Comparison of ENCODE assay signal across 1 cellular context in genomic region chr22:37804886-37805857, GRCh38.
TF ChIP-seq lines count a peak whose summit lies in the region.

No MANE protein-coding gene starts in this region.

TF ChIP-seq in H1, 55 proteins besides CTCF, POLR2A, EP300 and RAD21:
- TF ChIP-seq TAF1 (IDR thresholded peaks at IDR 0.05; ENCODE audit: low read depth, low read length) (peak; percentile 91), CTBP2 (IDR thresholded peaks at IDR 0.05; ENCODE audit: borderline replicate concordance, insufficient read depth, insufficient read length, low read length) (no peak), CHD2 (IDR thresholded peaks at IDR 0.05; ENCODE audit: low read length) (no peak), KDM4A (IDR thresholded peaks at IDR 0.05; ENCODE audit: low read depth, low read length, severe bottlenecking) (peak; percentile 43), RNF2 (IDR thresholded peaks at IDR 0.05; ENCODE audit: borderline replicate concordance, low read depth, low read length, missing control alignments, poor library complexity, severe bottlenecking) (no peak), POLR2AphosphoS5 (IDR thresholded peaks at IDR 0.05; ENCODE audit: low read depth, low read length) (peak; percentile 97), ZNF274 (IDR thresholded peaks at IDR 0.05; ENCODE audit: borderline replicate concordance, extremely low read depth, low read length) (no peak), TAF7 (optimal IDR thresholded peaks at IDR 0.05; ENCODE audit: borderline replicate concordance, low read depth, low read length) (peak; percentile 92), TEAD4 (IDR thresholded peaks at IDR 0.05; ENCODE audit: low read depth, low read length) (no peak), SIN3A (conservative IDR thresholded peaks at IDR 0.05 in 1 of 2, IDR thresholded peaks at IDR 0.05 in 1 of 2; ENCODE audit: low read depth in 1 of 2, low read length in 2 of 2) (peak in 1 of 2 experiments; percentile 20; a peak in 1 of 4 replicates), EGR1 (IDR thresholded peaks at IDR 0.05; ENCODE audit: borderline replicate concordance, low read depth, low read length) (no peak), RFX5 (IDR thresholded peaks at IDR 0.05; ENCODE audit: borderline replicate concordance, low read depth, low read length) (no peak), GTF2F1 (IDR thresholded peaks at IDR 0.05; ENCODE audit: borderline replicate concordance, low read depth, low read length) (peak; percentile 92), TBP (IDR thresholded peaks at IDR 0.05; ENCODE audit: low read depth, low read length) (peak; percentile 96), CBX8 (IDR thresholded peaks at IDR 0.05; ENCODE audit: borderline replicate concordance, low read depth, low read length) (no peak), KDM5A (IDR thresholded peaks at IDR 0.05; ENCODE audit: low read length) (no peak), SUZ12 (IDR thresholded peaks at IDR 0.05; ENCODE audit: low read length) (no peak), SRF (IDR thresholded peaks at IDR 0.05; ENCODE audit: low read depth, low read length) (no peak), BCL11A (IDR thresholded peaks at IDR 0.05; ENCODE audit: low read depth in 2 of 2, low read length in 2 of 2) (no peak), SIX5 (IDR thresholded peaks at IDR 0.05; ENCODE audit: low read depth, low read length) (no peak), POU5F1 (IDR thresholded peaks at IDR 0.05; ENCODE audit: low read depth, low read length) (no peak), TCF12 (IDR thresholded peaks at IDR 0.05; ENCODE audit: low read depth, low read length) (0 out of 2 replicates have a peak, but pooled peaks have one; percentile 78), JUND (IDR thresholded peaks at IDR 0.05; ENCODE audit: low read length) (no peak), FOSL1 (IDR thresholded peaks at IDR 0.05; ENCODE audit: insufficient read depth, low read depth, low read length) (no peak), ASH2L (IDR thresholded peaks at IDR 0.05; ENCODE audit: low read length) (no peak), GABPA (IDR thresholded peaks at IDR 0.05; ENCODE audit: borderline replicate concordance, insufficient read depth, low read length) (no peak), NANOG (IDR thresholded peaks at IDR 0.05; ENCODE audit: insufficient read depth, low read depth, low read length, poor library complexity, severe bottlenecking) (no peak), BRCA1 (IDR thresholded peaks at IDR 0.05; ENCODE audit: low read depth, low read length) (no peak), SP2 (IDR thresholded peaks at IDR 0.05; ENCODE audit: low read length) (no peak), CHD7 (IDR thresholded peaks at IDR 0.05; ENCODE audit: insufficient replicate concordance, low read length) (no peak), NRF1 (IDR thresholded peaks at IDR 0.05; ENCODE audit: low read depth, low read length) (no peak), E2F6 (IDR thresholded peaks at IDR 0.05) (no peak), RBBP5 (IDR thresholded peaks at IDR 0.05; ENCODE audit: borderline replicate concordance, low read depth, low read length) (0 out of 2 replicates have a peak, but pooled peaks have one; percentile 38), CBX5 (IDR thresholded peaks at IDR 0.05; ENCODE audit: low read depth, low read length) (no peak), YY1 (IDR thresholded peaks at IDR 0.05; ENCODE audit: low read depth, low read length) (peak; percentile 76; the same call in 1 of the 2 replicates), JUN (IDR thresholded peaks at IDR 0.05; ENCODE audit: low read depth, low read length) (no peak), CHD1 (IDR thresholded peaks at IDR 0.05; ENCODE audit: low read depth, low read length) (no peak), PHF8 (conservative IDR thresholded peaks at IDR 0.05; ENCODE audit: low read depth, low read length) (peak; percentile 39; the same call in 1 of the 2 replicates)
- TF ChIP-seq, protein P1, sequence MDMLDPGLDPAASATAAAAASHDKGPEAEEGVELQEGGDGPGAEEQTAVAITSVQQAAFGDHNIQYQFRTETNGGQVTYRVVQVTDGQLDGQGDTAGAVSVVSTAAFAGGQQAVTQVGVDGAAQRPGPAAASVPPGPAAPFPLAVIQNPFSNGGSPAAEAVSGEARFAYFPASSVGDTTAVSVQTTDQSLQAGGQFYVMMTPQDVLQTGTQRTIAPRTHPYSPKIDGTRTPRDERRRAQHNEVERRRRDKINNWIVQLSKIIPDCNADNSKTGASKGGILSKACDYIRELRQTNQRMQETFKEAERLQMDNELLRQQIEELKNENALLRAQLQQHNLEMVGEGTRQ (IDR thresholded peaks at IDR 0.05; ENCODE audit: low read length) = no peak
- TF ChIP-seq, protein P2, sequence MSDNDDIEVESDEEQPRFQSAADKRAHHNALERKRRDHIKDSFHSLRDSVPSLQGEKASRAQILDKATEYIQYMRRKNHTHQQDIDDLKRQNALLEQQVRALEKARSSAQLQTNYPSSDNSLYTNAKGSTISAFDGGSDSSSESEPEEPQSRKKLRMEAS (IDR thresholded peaks at IDR 0.05) = peak; percentile 63; the same call in 1 of the 2 replicates
